ENCODE assay signal across 8 cellular contexts in the genomic region with DNA sequence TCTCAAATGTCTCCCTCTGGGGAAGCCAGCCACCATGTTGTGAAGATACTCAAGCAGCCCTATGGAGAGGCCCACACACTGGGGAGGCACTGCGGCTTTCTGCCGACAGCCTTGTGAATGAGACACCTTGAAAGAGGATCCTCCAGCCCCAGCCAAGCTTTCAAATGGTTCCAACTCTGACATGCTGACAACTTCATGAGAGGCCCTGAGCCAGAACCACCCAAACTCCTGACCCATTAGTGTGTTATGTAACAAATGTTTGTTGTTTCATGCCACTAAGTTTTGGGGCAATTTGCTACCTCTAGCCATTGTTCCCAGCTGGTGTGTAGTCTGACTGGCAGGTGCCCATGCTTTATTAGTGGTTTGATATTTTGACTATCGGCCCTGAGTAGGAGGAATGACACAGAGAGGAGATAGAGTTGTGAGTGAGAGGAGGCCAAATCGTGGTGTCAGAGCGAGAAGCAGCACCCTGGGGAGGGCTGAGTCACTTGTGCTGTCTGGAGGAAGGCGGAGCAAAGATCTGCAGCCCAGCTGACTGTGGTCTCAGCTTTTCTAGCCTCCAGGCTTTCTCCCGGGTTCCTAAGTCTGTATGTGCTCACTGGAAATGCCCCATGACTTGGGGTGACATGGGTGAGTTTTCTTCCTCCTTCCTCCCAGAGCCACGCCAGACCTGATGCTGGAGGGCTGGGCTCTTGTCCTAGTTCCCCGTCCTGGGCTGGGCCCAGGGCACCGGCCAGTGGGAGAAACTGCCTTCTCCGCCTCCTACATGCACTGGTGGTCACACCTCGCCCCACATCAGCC. TPM values are rescaled to one million over a fixed set of nuclear protein-coding genes. Genes with fewer than 3 reads are reported as not detected.
DNase-seq lines count a peak whose midpoint lies in the region; ATAC-seq and TF ChIP-seq lines count a peak whose summit lies in the region.

No MANE protein-coding gene starts in this region.

- H4K8ac ChIP-seq in IMR-90 (ENCODE audit: low read depth in 2 of 2, low read length in 2 of 2): no peak overlapping the region; a peak in 1 of 4 replicates

- H2BK15ac ChIP-seq in IMR-90 (ENCODE audit: low read depth, low read length): no peak overlapping the region

- H3K9me1 ChIP-seq in IMR-90 (ENCODE audit: insufficient read depth, low read length): peaks cover 2% of the 10 kb centered on the region; the same call in 1 of the 2 replicates

- peaks cover 94% of the 10 kb centered on the region for H3K4me1 ChIP-seq in DOHH2 (ENCODE audit: control insufficient read depth, low read length)
- H3K4me1 ChIP-seq in IMR-90 (ENCODE audit: control insufficient read depth, insufficient read depth, low read length): peaks cover 11% of the 10 kb centered on the region
- H3K4me1 ChIP-seq in mammary epithelial cell (ENCODE audit: insufficient read depth, low read length): peaks cover 29% of the 10 kb centered on the region
- H3K4me1 ChIP-seq in lower lobe of right lung: peaks cover 35% of the 10 kb centered on the region

- H4K5ac ChIP-seq in IMR-90 (ENCODE audit: low read depth, low read length): no peak overlapping the region

- peaks cover 11% of the 10 kb centered on the region for H3K4me1 Mint-ChIP-seq in WTC11

- H3K9me3 ChIP-seq in DOHH2 (ENCODE audit: control insufficient read depth, insufficient read depth, low read length): peaks cover 6% of the 10 kb centered on the region; the same call in 1 of the 2 replicates
- no peaks in the 10 kb centered on the region for H3K9me3 ChIP-seq in IMR-90 (ENCODE audit: control insufficient read depth, insufficient read depth, low read length)
- no peaks in the 10 kb centered on the region for H3K9me3 ChIP-seq in mammary epithelial cell (replicated peaks; ENCODE audit: insufficient read depth, low read length)
- H3K9me3 ChIP-seq in lower lobe of right lung: no peaks in the 10 kb centered on the region

- no peak overlapping the region for H2BK120ac ChIP-seq in IMR-90 (ENCODE audit: low read depth, low read length)

- no peak overlapping the region for H2AK9ac ChIP-seq in IMR-90 (replicated peaks; ENCODE audit: low read depth, low read length, poor library complexity)

- WGBS in IMR-90 (ENCODE audit: extremely low coverage in 2 of 2, insufficient read length in 1 of 2), 2 experiments: 0% methylated on average over 1 of the region's 12 CpGs; no CpG with 5 or more reads in 1 of the 2 experiments
- WGBS in mammary epithelial cell (ENCODE audit: low coverage, missing lambda C conversion rate): 26% methylated on average over 12 of the region's 12 CpGs

- H3K4me3 Mint-ChIP-seq in WTC11: no peak overlapping the region

- no peak for TF ChIP-seq POLR2A in IMR-90 (IDR thresholded peaks at IDR 0.05; ENCODE audit: low read depth, low read length)

- peak; percentile 91 for DNase-seq in IMR-90
- no peak for DNase-seq in WTC11 (ENCODE audit: low spot score)
- peak; percentile 98 for DNase-seq in mammary epithelial cell
- peak; percentile 75 for DNase-seq in lower lobe of right lung
- peak; percentile 81 for DNase-seq in stimulated activated CD8-positive, alpha-beta memory T cell treated with anti-CD3 and anti-CD28 coated beads, Interleukin-4, amount 100 ng/mL, for 48 hours
- DNase-seq in NCI-H1105 treated with DMSO at 0.1 percent for 48 hours (lab: John Stamatoyannopoulos, UW): no peak

- no peaks in the 10 kb centered on the region for H3K27me3 ChIP-seq in DOHH2 (ENCODE audit: control insufficient read depth, low read length)
- H3K27me3 ChIP-seq in IMR-90 (ENCODE audit: control insufficient read depth, insufficient read depth, low read length): no peaks in the 10 kb centered on the region
- no peaks in the 10 kb centered on the region for H3K27me3 ChIP-seq in mammary epithelial cell (ENCODE audit: insufficient read depth, low read length)
- no peaks in the 10 kb centered on the region for H3K27me3 ChIP-seq in lower lobe of right lung (ENCODE audit: low read depth)

- no peak overlapping the region for H3K14ac ChIP-seq in IMR-90 (replicated peaks; ENCODE audit: low read depth, low read length)

- no peak overlapping the region for H2BK20ac ChIP-seq in IMR-90 (ENCODE audit: low read depth, low read length)

- no peaks in the 10 kb centered on the region for H3K79me1 ChIP-seq in IMR-90 (ENCODE audit: low read depth in 1 of 2, low read length in 2 of 2)

- no peaks in the 10 kb centered on the region; the same call in none of the 2 replicates for H3K27me3 Mint-ChIP-seq in WTC11 (ENCODE audit: low read depth)

- H2AFZ ChIP-seq in IMR-90 (replicated peaks; ENCODE audit: low read length, poor library complexity) (peak overlapping the region; percentile 79), mammary epithelial cell (ENCODE audit: low read depth, low read length) (peak overlapping the region; percentile 5)

- H3K4me3 ChIP-seq in DOHH2 (ENCODE audit: low read length) (peak overlapping the region; percentile 68), IMR-90 (ENCODE audit: insufficient read depth, low read depth, low read length) (no peak overlapping the region), mammary epithelial cell (replicated peaks in 1 of 3; ENCODE audit: insufficient read depth in 1 of 3, low read depth in 2 of 3, low read length in 3 of 3) (peak overlapping the region in 1 of 3 experiments; percentile 24), lower lobe of right lung (peak overlapping the region; percentile 5)

- H3K23ac ChIP-seq in IMR-90 (ENCODE audit: low read depth, low read length): no peak overlapping the region

- H3K9me3 Mint-ChIP-seq in WTC11: no peaks in the 10 kb centered on the region

- H3K4me2 ChIP-seq in DOHH2 (ENCODE audit: low read length): peak overlapping the region; percentile 96
- no peak overlapping the region; the same call in 1 of the 2 replicates for H3K4me2 ChIP-seq in IMR-90 (ENCODE audit: low read depth, low read length)
- peak overlapping the region; percentile 80 for H3K4me2 ChIP-seq in mammary epithelial cell (ENCODE audit: insufficient read depth, low read depth, low read length)

- ATAC-seq in GM21576 (IDR thresholded peaks at IDR 0.05; ENCODE audit: unreplicated experiment) (peak; percentile 59), IMR-90 (ENCODE audit: low read depth) (peak; percentile 95), WTC11 (peak; percentile 34; the same call in 1 of the 2 replicates), lower lobe of right lung (peak; percentile 76 to 85)

- peak overlapping the region; percentile 12 for H3K4ac ChIP-seq in IMR-90 (ENCODE audit: low read depth, low read length)

- dilution Hi-C loops in IMR-90 (cut with HindIII; ENCODE audit: low sequenced_read_pairs, unreplicated experiment): no loop called here
- dilution Hi-C loops in mammary epithelial cell (cut with HindIII; ENCODE audit: low sequenced_read_pairs): loop anchor here (5.0 kb wide), 1 partner anchor 48 kb away; no protein-coding TSS in a partner anchor

- H3K56ac ChIP-seq in IMR-90 (ENCODE audit: extremely low read depth, insufficient read depth, low read length): no peak overlapping the region

- TF ChIP-seq CTCF in DOHH2 (IDR thresholded peaks at IDR 0.05; ENCODE audit: low read depth, low read length, poor library complexity, severe bottlenecking) (no peak), IMR-90 (conservative IDR thresholded peaks at IDR 0.05; ENCODE audit: low read depth, low read length) (no peak), WTC11 (IDR thresholded peaks at IDR 0.05) (no peak), mammary epithelial cell (conservative IDR thresholded peaks at IDR 0.05 in 1 of 2, IDR thresholded peaks at IDR 0.05 in 1 of 2; ENCODE audit: extremely low read depth in 1 of 2, insufficient read depth in 1 of 2, low read depth in 1 of 2, low read length in 2 of 2) (no peak), lower lobe of right lung (IDR thresholded peaks at IDR 0.05) (no peak)

- H3K18ac ChIP-seq in IMR-90 (ENCODE audit: low read depth, low read length): no peak overlapping the region; the same call in 1 of the 2 replicates

- peaks cover 22% of the 10 kb centered on the region for H3K36me3 ChIP-seq in DOHH2 (ENCODE audit: control insufficient read depth, low read length)
- no peaks in the 10 kb centered on the region for H3K36me3 ChIP-seq in IMR-90 (ENCODE audit: control insufficient read depth, insufficient read depth, low read length)
- no peaks in the 10 kb centered on the region for H3K36me3 ChIP-seq in mammary epithelial cell (ENCODE audit: insufficient read depth, low read length)
- no peaks in the 10 kb centered on the region for H3K36me3 ChIP-seq in lower lobe of right lung

- H3K27ac Mint-ChIP-seq in WTC11: no peak overlapping the region

- POLR2A ChIA-PET in IMR-90 (lab: Charles Lee; ENCODE audit: unreplicated experiment) (no interaction called here), WTC11 (lab: Charles Lee) (no interaction called here)

- no peak overlapping the region for H2AK5ac ChIP-seq in IMR-90 (ENCODE audit: low read depth, low read length)

- in situ Hi-C loops in IMR-90 (cut with MboI; ENCODE audit: low sequenced_read_pairs): no loop called here
- in situ Hi-C loops in mammary epithelial cell (cut with MboI; ENCODE audit: low sequenced_read_pairs in 2 of 2): loop anchor here in 1 of 2 donors (5.0 kb wide), 1 partner anchor 37 kb away; no protein-coding TSS in a partner anchor

- H3F3A ChIP-seq in DOHH2 (ENCODE audit: control insufficient read depth, insufficient read depth): peaks cover 61% of the 10 kb centered on the region

- no peak overlapping the region for H2BK5ac ChIP-seq in IMR-90 (ENCODE audit: low read depth, low read length, poor library complexity, severe bottlenecking)

- H4K91ac ChIP-seq in IMR-90 (ENCODE audit: insufficient read depth, low read depth, low read length): no peak overlapping the region

- H3K36me3 Mint-ChIP-seq in WTC11: no peaks in the 10 kb centered on the region

- no peak overlapping the region for H3K9ac ChIP-seq in IMR-90 (ENCODE audit: low read depth, low read length)
- H3K9ac ChIP-seq in mammary epithelial cell (ENCODE audit: insufficient read depth, low read length): peak overlapping the region; percentile 58

- H3K27ac ChIP-seq in DOHH2 (ENCODE audit: low read depth, low read length) (peak overlapping the region; percentile 99), IMR-90 (ENCODE audit: insufficient read depth, low read length) (no peak overlapping the region), mammary epithelial cell (ENCODE audit: insufficient read depth, low read depth, low read length) (peak overlapping the region; percentile 74), lower lobe of right lung (peak overlapping the region; percentile 76)

- H3K9me2 ChIP-seq in DOHH2 (replicated peaks; ENCODE audit: control insufficient read depth, low read length): no peaks in the 10 kb centered on the region

- H3K79me2 ChIP-seq in DOHH2 (ENCODE audit: control insufficient read depth, low read length) (peaks cover 39% of the 10 kb centered on the region), mammary epithelial cell (ENCODE audit: insufficient read depth, low read length) (peaks cover 2% of the 10 kb centered on the region)

- CTCF ChIA-PET in IMR-90 (lab: Yijun Ruan, JAX): interaction anchor here (0.6 kb wide), 1 partner anchor 21 kb away, joined by 3 read pairs; no protein-coding TSS in a partner anchor
- CTCF ChIA-PET in WTC11 (lab: Charles Lee): interaction anchor here (0.6 to 3.4 kb wide), 2 partner anchors 12 to 52 kb away, joined by 3 to 14 read pairs; no protein-coding TSS in a partner anchor
- CTCF ChIA-PET in mammary epithelial cell (lab: Charles Lee; ENCODE audit: low non-redundant PET): no interaction called here

- no TSS peak for BruUV-seq in IMR-90 (replicated peaks; lab: Mats Ljungman, UMichigan)
- no TSS peak for BruUV-seq in mammary epithelial cell (replicated peaks; lab: Mats Ljungman, UMichigan)

- H4K20me1 ChIP-seq in DOHH2 (ENCODE audit: control insufficient read depth, insufficient read depth, low read depth, low read length) (no peaks in the 10 kb centered on the region), IMR-90 (ENCODE audit: insufficient read depth, low read length) (no peaks in the 10 kb centered on the region), mammary epithelial cell (ENCODE audit: insufficient read depth, low read length) (no peaks in the 10 kb centered on the region)

- intact Hi-C loops in IMR-90 (cut with micrococcal nuclease): loop anchor here (5.0 kb wide), 1 partner anchor 227 kb away; no protein-coding TSS in a partner anchor
- intact Hi-C loops in mammary epithelial cell (cut with micrococcal nuclease): loop anchor here (5.0 kb wide), 1 partner anchor 212 kb away; no protein-coding TSS in a partner anchor
- intact Hi-C loops in lower lobe of right lung (cut with DNase I): no loop called here

- no peak for TF ChIP-seq RAD21 in IMR-90 (IDR thresholded peaks at IDR 0.05; ENCODE audit: low read length)

RNA-seq across cellular contexts. Expression of gene BLM, which starts 56.8 kb away (rescaled TPM):
- total RNA-seq in IMR-90 (2012; rRNA removed): 6.5 and 7.2 TPM in 2 replicates
- polyA plus RNA-seq in IMR-90 (2012; rRNA removed): 2.3 and 2.5 TPM in 2 replicates
- 0.26 and 0.64 TPM in 2 replicates for polyA plus RNA-seq in IMR-90 (2012; cell fraction: cytosol; rRNA removed)
- 0.27 and 1.7 TPM in 2 replicates for polyA plus RNA-seq in IMR-90 (2012; cell fraction: nucleus; rRNA removed; ENCODE audit: low replicate concordance)
- 29.9 to 40.5 TPM (median 34.8 TPM) in 3 replicates for total RNA-seq in WTC11 (2021)
- 1 to 10 TPM in 1 of 2 donors, under 1 TPM in 1; 0.83 to 9.2 TPM for total RNA-seq in mammary epithelial cell
- polyA plus RNA-seq in mammary epithelial cell: 4.4 TPM
- 62.5 TPM for polyA minus RNA-seq in mammary epithelial cell
- total RNA-seq in lower lobe of right lung: 2.0 TPM

Comparison
In these comparisons a context has a peak if more than half of its experiments do, and no peak if none do; other contexts are left out.
1. ATAC-seq: peak in every context shown above with its lines; median percentile 95 in IMR-90; 80 in lower lobe of right lung; 59 in GM21576; 34 in WTC11.
2. DNase-seq: peak in IMR-90 (single experiment), mammary epithelial cell (single experiment), lower lobe of right lung (single experiment) and stimulated activated CD8-positive, alpha-beta memory T cell treated with anti-CD3 and anti-CD28 coated beads, Interleukin-4, amount 100 ng/mL, for 48 hours (single experiment); none in WTC11 (single experiment) and NCI-H1105 treated with DMSO at 0.1 percent for 48 hours (single experiment).